ENCODE assay signal across 1 cellular context in the genomic region with DNA sequence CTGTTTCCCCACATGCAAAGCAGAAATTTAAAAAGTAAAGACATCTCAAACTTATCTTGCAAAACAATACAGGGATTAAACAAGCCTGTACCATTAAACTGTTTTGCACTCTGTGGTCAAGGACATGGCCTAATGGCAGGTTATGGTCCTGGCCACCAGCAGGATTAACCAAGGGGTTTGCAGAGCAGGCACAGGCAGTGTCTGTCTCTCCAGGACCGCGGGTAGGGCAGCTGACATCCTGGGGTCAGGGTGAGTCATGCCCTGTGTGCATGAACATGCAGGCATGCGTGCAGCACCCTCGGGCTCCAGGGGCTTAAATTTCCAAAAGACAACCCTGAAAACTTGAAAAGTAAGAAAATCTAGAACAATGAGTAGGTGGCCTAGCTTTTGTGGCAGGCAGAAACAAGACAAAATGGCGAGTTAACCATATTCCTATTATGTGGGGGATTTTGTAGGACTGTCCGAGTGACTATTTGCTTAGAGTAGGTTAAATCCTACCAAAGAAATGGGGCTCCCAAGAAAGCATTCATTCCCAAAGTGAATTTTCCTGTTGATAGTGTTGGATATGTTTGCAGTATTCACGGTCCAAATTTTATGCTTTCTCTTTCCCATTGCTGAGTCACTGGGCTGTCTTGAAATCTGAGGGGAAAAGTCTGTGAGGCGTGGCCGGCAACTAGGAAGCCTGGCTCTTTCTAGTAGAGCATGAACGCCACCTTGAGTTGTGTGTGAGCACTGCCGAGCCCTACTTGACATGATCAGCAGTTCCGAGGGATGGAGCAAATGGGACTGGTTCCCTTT.
TF ChIP-seq lines count a peak whose summit lies in the region.

No MANE protein-coding gene starts in this region.

TF ChIP-seq in HepG2, 621 proteins besides CTCF, POLR2A, EP300 and RAD21 (continued from another document and continues in another):
- TF ChIP-seq, protein P1, sequence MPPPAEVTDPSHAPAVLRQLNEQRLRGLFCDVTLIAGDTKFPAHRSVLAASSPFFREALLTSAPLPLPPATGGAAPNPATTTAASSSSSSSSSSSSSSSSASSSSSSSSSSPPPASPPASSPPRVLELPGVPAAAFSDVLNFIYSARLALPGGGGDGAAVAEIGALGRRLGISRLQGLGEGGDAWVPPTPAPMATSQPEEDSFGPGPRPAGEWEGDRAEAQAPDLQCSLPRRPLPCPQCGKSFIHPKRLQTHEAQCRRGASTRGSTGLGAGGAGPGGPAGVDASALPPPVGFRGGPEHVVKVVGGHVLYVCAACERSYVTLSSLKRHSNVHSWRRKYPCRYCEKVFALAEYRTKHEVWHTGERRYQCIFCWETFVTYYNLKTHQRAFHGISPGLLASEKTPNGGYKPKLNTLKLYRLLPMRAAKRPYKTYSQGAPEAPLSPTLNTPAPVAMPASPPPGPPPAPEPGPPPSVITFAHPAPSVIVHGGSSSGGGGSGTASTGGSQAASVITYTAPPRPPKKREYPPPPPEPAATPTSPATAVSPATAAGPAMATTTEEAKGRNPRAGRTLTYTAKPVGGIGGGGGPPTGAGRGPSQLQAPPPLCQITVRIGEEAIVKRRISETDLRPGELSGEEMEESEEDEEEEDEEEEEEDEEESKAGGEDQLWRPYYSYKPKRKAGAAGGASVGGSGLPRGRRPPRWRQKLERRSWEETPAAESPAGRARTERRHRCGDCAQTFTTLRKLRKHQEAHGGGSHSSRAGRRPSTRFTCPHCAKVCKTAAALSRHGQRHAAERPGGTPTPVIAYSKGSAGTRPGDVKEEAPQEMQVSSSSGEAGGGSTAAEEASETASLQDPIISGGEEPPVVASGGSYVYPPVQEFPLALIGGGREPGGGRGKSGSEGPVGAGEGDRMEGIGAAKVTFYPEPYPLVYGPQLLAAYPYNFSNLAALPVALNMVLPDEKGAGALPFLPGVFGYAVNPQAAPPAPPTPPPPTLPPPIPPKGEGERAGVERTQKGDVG (CRISPR knock-in tag; IDR thresholded peaks at IDR 0.05; ENCODE audit: borderline replicate concordance): peak; percentile 85
- TF ChIP-seq ZNF709 (CRISPR knock-in tag; IDR thresholded peaks at IDR 0.05): peak; percentile 84; the same call in 1 of the 2 replicates
- peak; percentile 85 for TF ChIP-seq ZMYM4 (CRISPR knock-in tag; IDR thresholded peaks at IDR 0.05)
- no peak for TF ChIP-seq ZNF496 (CRISPR knock-in tag; IDR thresholded peaks at IDR 0.05; ENCODE audit: insufficient replicate concordance)
- TF ChIP-seq, protein P2, sequence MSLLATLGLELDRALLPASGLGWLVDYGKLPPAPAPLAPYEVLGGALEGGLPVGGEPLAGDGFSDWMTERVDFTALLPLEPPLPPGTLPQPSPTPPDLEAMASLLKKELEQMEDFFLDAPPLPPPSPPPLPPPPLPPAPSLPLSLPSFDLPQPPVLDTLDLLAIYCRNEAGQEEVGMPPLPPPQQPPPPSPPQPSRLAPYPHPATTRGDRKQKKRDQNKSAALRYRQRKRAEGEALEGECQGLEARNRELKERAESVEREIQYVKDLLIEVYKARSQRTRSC (CRISPR knock-in tag; IDR thresholded peaks at IDR 0.05; ENCODE audit: low read depth): no peak; the same call in 1 of the 2 replicates
- TF ChIP-seq ARNT2 (CRISPR knock-in tag; IDR thresholded peaks at IDR 0.05; ENCODE audit: low read depth): peak; percentile 65; the same call in 1 of the 2 replicates
- TF ChIP-seq, protein P3, sequence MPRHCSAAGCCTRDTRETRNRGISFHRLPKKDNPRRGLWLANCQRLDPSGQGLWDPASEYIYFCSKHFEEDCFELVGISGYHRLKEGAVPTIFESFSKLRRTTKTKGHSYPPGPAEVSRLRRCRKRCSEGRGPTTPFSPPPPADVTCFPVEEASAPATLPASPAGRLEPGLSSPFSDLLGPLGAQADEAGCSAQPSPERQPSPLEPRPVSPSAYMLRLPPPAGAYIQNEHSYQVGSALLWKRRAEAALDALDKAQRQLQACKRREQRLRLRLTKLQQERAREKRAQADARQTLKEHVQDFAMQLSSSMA (CRISPR knock-in tag; IDR thresholded peaks at IDR 0.05): peak; percentile 92
- no peak for TF ChIP-seq GABPA (IDR thresholded peaks at IDR 0.05; ENCODE audit: low read depth, low read length)
- 0 out of 2 replicates have a peak, but pooled peaks have one; percentile 16 for TF ChIP-seq GABPA (CRISPR knock-in tag; IDR thresholded peaks at IDR 0.05; ENCODE audit: low read depth)
- TF ChIP-seq HDAC1 (CRISPR knock-in tag; IDR thresholded peaks at IDR 0.05): peak; percentile 81
- peak; percentile 75; the same call in 1 of the 2 replicates for TF ChIP-seq CBFB (CRISPR knock-in tag; IDR thresholded peaks at IDR 0.05)
- peak; percentile 55; the same call in 1 of the 2 replicates for TF ChIP-seq KDM1A (CRISPR knock-in tag; IDR thresholded peaks at IDR 0.05)
- TF ChIP-seq STAG1 (CRISPR knock-in tag; IDR thresholded peaks at IDR 0.05): peak; percentile 98
- TF ChIP-seq, protein P4, sequence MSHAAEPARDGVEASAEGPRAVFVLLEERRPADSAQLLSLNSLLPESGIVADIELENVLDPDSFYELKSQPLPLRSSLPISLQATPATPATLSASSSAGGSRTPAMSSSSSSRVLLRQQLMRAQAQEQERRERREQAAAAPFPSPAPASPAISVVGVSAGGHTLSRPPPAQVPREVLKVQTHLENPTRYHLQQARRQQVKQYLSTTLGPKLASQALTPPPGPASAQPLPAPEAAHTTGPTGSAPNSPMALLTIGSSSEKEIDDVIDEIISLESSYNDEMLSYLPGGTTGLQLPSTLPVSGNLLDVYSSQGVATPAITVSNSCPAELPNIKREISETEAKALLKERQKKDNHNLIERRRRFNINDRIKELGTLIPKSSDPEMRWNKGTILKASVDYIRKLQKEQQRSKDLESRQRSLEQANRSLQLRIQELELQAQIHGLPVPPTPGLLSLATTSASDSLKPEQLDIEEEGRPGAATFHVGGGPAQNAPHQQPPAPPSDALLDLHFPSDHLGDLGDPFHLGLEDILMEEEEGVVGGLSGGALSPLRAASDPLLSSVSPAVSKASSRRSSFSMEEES (CRISPR knock-in tag; IDR thresholded peaks at IDR 0.05): peak; percentile 66
- peak; percentile 47; the same call in 1 of the 2 replicates for TF ChIP-seq SIN3B (IDR thresholded peaks at IDR 0.05; ENCODE audit: low read length)
- 0 out of 2 replicates have a peak, but pooled peaks have one; percentile 10 for TF ChIP-seq XBP1 (CRISPR knock-in tag; IDR thresholded peaks at IDR 0.05)
- TF ChIP-seq, protein P5, sequence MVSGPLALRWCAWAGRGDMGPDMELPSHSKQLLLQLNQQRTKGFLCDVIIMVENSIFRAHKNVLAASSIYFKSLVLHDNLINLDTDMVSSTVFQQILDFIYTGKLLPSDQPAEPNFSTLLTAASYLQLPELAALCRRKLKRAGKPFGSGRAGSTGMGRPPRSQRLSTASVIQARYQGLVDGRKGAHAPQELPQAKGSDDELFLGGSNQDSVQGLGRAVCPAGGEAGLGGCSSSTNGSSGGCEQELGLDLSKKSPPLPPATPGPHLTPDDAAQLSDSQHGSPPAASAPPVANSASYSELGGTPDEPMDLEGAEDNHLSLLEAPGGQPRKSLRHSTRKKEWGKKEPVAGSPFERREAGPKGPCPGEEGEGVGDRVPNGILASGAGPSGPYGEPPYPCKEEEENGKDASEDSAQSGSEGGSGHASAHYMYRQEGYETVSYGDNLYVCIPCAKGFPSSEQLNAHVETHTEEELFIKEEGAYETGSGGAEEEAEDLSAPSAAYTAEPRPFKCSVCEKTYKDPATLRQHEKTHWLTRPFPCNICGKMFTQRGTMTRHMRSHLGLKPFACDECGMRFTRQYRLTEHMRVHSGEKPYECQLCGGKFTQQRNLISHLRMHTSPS (CRISPR knock-in tag; IDR thresholded peaks at IDR 0.05; ENCODE audit: low read depth): peak; percentile 86
- peak; percentile 67; the same call in 1 of the 2 replicates for TF ChIP-seq MAFF (IDR thresholded peaks at IDR 0.05; ENCODE audit: low read depth, low read length)
- TF ChIP-seq ZBTB3 (CRISPR knock-in tag; IDR thresholded peaks at IDR 0.05; ENCODE audit: borderline replicate concordance, low read depth): no peak; the same call in none of the 2 replicates
- TF ChIP-seq, protein P6, sequence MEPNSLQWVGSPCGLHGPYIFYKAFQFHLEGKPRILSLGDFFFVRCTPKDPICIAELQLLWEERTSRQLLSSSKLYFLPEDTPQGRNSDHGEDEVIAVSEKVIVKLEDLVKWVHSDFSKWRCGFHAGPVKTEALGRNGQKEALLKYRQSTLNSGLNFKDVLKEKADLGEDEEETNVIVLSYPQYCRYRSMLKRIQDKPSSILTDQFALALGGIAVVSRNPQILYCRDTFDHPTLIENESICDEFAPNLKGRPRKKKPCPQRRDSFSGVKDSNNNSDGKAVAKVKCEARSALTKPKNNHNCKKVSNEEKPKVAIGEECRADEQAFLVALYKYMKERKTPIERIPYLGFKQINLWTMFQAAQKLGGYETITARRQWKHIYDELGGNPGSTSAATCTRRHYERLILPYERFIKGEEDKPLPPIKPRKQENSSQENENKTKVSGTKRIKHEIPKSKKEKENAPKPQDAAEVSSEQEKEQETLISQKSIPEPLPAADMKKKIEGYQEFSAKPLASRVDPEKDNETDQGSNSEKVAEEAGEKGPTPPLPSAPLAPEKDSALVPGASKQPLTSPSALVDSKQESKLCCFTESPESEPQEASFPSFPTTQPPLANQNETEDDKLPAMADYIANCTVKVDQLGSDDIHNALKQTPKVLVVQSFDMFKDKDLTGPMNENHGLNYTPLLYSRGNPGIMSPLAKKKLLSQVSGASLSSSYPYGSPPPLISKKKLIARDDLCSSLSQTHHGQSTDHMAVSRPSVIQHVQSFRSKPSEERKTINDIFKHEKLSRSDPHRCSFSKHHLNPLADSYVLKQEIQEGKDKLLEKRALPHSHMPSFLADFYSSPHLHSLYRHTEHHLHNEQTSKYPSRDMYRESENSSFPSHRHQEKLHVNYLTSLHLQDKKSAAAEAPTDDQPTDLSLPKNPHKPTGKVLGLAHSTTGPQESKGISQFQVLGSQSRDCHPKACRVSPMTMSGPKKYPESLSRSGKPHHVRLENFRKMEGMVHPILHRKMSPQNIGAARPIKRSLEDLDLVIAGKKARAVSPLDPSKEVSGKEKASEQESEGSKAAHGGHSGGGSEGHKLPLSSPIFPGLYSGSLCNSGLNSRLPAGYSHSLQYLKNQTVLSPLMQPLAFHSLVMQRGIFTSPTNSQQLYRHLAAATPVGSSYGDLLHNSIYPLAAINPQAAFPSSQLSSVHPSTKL (CRISPR knock-in tag; IDR thresholded peaks at IDR 0.05): peak; percentile 86
- peak; percentile 87; the same call in 1 of the 2 replicates for TF ChIP-seq ZNF335 (CRISPR knock-in tag; IDR thresholded peaks at IDR 0.05)
- TF ChIP-seq ELF4 (CRISPR knock-in tag; IDR thresholded peaks at IDR 0.05; ENCODE audit: borderline replicate concordance): peak; percentile 90
- no peak for TF ChIP-seq ATF7 (IDR thresholded peaks at IDR 0.05)
- TF ChIP-seq ATF7 (CRISPR knock-in tag; IDR thresholded peaks at IDR 0.05): peak; percentile 74
- peak; percentile 79 for TF ChIP-seq RARA (CRISPR knock-in tag; IDR thresholded peaks at IDR 0.05)
- TF ChIP-seq RNF2 (conservative IDR thresholded peaks at IDR 0.05; ENCODE audit: low read depth): no peak
- TF ChIP-seq ZSCAN30 (CRISPR knock-in tag; IDR thresholded peaks at IDR 0.05): 0 out of 2 replicates have a peak, but pooled peaks have one; percentile 21
- TF ChIP-seq AGO1 (IDR thresholded peaks at IDR 0.05; ENCODE audit: low read depth, low read length, poor library complexity, severe bottlenecking): no peak
- TF ChIP-seq EED (CRISPR knock-in tag; IDR thresholded peaks at IDR 0.05): peak; percentile 90
- TF ChIP-seq, protein P7, sequence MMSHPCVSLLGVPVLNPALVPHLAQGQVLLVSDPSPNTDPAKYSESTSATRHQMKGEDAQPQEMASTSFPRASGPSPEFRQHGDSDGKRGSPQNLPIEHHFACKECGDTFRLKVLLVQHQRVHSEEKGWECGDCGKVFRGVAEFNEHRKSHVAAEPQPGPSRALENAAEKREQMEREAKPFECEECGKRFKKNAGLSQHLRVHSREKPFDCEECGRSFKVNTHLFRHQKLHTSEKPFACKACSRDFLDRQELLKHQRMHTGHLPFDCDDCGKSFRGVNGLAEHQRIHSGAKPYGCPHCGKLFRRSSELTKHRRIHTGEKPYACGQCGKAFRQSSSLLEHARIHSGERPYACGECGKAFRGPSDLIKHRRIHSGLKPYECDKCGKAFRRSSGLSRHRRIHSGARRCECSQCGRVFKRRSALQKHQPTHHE (CRISPR knock-in tag; IDR thresholded peaks at IDR 0.05; ENCODE audit: borderline replicate concordance): no peak
- no peak for TF ChIP-seq REXO4 (CRISPR knock-in tag; IDR thresholded peaks at IDR 0.05; ENCODE audit: borderline replicate concordance)
- TF ChIP-seq, protein P8, sequence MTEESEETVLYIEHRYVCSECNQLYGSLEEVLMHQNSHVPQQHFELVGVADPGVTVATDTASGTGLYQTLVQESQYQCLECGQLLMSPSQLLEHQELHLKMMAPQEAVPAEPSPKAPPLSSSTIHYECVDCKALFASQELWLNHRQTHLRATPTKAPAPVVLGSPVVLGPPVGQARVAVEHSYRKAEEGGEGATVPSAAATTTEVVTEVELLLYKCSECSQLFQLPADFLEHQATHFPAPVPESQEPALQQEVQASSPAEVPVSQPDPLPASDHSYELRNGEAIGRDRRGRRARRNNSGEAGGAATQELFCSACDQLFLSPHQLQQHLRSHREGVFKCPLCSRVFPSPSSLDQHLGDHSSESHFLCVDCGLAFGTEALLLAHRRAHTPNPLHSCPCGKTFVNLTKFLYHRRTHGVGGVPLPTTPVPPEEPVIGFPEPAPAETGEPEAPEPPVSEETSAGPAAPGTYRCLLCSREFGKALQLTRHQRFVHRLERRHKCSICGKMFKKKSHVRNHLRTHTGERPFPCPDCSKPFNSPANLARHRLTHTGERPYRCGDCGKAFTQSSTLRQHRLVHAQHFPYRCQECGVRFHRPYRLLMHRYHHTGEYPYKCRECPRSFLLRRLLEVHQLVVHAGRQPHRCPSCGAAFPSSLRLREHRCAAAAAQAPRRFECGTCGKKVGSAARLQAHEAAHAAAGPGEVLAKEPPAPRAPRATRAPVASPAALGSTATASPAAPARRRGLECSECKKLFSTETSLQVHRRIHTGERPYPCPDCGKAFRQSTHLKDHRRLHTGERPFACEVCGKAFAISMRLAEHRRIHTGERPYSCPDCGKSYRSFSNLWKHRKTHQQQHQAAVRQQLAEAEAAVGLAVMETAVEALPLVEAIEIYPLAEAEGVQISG (CRISPR knock-in tag; IDR thresholded peaks at IDR 0.05): peak; percentile 78
- no peak for TF ChIP-seq IKZF4 (CRISPR knock-in tag; IDR thresholded peaks at IDR 0.05; ENCODE audit: borderline replicate concordance, low read depth, not compliant biosample characterization)
- TF ChIP-seq NKX3-1 (CRISPR knock-in tag; IDR thresholded peaks at IDR 0.05): peak; percentile 41; the same call in 1 of the 2 replicates
- TF ChIP-seq ZSCAN9 (CRISPR knock-in tag; IDR thresholded peaks at IDR 0.05; ENCODE audit: borderline replicate concordance): no peak; the same call in 1 of the 2 replicates
- TF ChIP-seq PHF21A (CRISPR knock-in tag; IDR thresholded peaks at IDR 0.05): peak; percentile 88
- TF ChIP-seq ZNF615 (CRISPR knock-in tag; IDR thresholded peaks at IDR 0.05; ENCODE audit: borderline replicate concordance): no peak; the same call in 1 of the 2 replicates
- no peak for TF ChIP-seq ZNF737 (CRISPR knock-in tag; IDR thresholded peaks at IDR 0.05; ENCODE audit: borderline replicate concordance)
- TF ChIP-seq TBL1XR1 (IDR thresholded peaks at IDR 0.05; ENCODE audit: borderline replicate concordance, low read length, partially characterized antibody): peak; percentile 32
- TF ChIP-seq ZNF773 (CRISPR knock-in tag; IDR thresholded peaks at IDR 0.05; ENCODE audit: borderline replicate concordance): no peak
- TF ChIP-seq YEATS4 (CRISPR knock-in tag; IDR thresholded peaks at IDR 0.05; ENCODE audit: borderline replicate concordance): peak; percentile 79
- TF ChIP-seq ESRRA (CRISPR knock-in tag; IDR thresholded peaks at IDR 0.05; ENCODE audit: low read depth): peak; percentile 86
- TF ChIP-seq NCOA2 (CRISPR knock-in tag; IDR thresholded peaks at IDR 0.05): peak; percentile 87
- no peak for TF ChIP-seq SOX6 (IDR thresholded peaks at IDR 0.05)
- peak; percentile 95 for TF ChIP-seq SOX6 (CRISPR knock-in tag; IDR thresholded peaks at IDR 0.05)
